1 cellular context compared by ENCODE assay signal in the genomic region with DNA sequence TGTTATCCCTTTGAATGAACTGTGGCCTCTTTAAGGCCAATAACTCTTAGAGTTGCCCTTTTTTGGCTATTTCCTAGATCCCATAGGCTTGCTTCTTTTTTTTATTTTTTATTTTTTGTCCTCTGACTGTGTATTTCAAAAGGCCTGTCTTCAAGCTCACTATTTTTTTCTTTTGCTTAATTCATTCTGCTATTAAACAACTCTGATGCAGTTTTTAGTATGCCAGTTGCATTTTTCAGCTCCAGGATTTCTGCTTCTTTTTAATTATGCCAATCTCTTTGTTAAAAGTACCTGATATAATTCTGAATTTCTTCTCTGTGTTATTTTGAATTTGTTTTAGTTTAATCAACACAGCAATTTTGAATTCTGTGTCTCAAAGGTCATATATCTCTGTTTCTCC.
A peak's percentile ranks its signal among the peaks of the same experiment; 100 is the strongest.
TF ChIP-seq lines count a peak whose summit lies in the region.

No MANE protein-coding gene starts in this region.

TF ChIP-seq in HepG2, 621 proteins besides CTCF, POLR2A, EP300 and RAD21:
- TF ChIP-seq, protein P1, sequence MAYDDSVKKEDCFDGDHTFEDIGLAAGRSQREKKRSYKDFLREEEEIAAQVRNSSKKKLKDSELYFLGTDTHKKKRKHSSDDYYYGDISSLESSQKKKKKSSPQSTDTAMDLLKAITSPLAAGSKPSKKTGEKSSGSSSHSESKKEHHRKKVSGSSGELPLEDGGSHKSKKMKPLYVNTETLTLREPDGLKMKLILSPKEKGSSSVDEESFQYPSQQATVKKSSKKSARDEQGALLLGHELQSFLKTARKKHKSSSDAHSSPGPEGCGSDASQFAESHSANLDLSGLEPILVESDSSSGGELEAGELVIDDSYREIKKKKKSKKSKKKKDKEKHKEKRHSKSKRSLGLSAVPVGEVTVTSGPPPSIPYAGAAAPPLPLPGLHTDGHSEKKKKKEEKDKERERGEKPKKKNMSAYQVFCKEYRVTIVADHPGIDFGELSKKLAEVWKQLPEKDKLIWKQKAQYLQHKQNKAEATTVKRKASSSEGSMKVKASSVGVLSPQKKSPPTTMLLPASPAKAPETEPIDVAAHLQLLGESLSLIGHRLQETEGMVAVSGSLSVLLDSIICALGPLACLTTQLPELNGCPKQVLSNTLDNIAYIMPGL (CRISPR knock-in tag; IDR thresholded peaks at IDR 0.05; ENCODE audit: borderline replicate concordance in 1 of 2, low read depth in 1 of 2): no peak
- TF ChIP-seq ZNF160 (CRISPR knock-in tag; IDR thresholded peaks at IDR 0.05): peak; percentile 68; the same call in 1 of the 2 replicates
- TF ChIP-seq, protein P2, sequence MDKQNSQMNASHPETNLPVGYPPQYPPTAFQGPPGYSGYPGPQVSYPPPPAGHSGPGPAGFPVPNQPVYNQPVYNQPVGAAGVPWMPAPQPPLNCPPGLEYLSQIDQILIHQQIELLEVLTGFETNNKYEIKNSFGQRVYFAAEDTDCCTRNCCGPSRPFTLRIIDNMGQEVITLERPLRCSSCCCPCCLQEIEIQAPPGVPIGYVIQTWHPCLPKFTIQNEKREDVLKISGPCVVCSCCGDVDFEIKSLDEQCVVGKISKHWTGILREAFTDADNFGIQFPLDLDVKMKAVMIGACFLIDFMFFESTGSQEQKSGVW (CRISPR knock-in tag; IDR thresholded peaks at IDR 0.05; ENCODE audit: borderline replicate concordance): no peak
- TF ChIP-seq FOXP4 (CRISPR knock-in tag; IDR thresholded peaks at IDR 0.05): no peak
- TF ChIP-seq ZNF282 (IDR thresholded peaks at IDR 0.05; ENCODE audit: partially characterized antibody): no peak
- TF ChIP-seq AGO2 (optimal IDR thresholded peaks at IDR 0.05; ENCODE audit: low read depth, low read length): no peak
- TF ChIP-seq, protein P3, sequence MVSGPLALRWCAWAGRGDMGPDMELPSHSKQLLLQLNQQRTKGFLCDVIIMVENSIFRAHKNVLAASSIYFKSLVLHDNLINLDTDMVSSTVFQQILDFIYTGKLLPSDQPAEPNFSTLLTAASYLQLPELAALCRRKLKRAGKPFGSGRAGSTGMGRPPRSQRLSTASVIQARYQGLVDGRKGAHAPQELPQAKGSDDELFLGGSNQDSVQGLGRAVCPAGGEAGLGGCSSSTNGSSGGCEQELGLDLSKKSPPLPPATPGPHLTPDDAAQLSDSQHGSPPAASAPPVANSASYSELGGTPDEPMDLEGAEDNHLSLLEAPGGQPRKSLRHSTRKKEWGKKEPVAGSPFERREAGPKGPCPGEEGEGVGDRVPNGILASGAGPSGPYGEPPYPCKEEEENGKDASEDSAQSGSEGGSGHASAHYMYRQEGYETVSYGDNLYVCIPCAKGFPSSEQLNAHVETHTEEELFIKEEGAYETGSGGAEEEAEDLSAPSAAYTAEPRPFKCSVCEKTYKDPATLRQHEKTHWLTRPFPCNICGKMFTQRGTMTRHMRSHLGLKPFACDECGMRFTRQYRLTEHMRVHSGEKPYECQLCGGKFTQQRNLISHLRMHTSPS (CRISPR knock-in tag; IDR thresholded peaks at IDR 0.05; ENCODE audit: low read depth): no peak
- TF ChIP-seq, protein P4, sequence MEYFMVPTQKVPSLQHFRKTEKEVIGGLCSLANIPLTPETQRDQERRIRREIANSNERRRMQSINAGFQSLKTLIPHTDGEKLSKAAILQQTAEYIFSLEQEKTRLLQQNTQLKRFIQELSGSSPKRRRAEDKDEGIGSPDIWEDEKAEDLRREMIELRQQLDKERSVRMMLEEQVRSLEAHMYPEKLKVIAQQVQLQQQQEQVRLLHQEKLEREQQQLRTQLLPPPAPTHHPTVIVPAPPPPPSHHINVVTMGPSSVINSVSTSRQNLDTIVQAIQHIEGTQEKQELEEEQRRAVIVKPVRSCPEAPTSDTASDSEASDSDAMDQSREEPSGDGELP (IDR thresholded peaks at IDR 0.05; ENCODE audit: borderline replicate concordance, low read depth): no peak
